Comparison of ENCODE assay signal across 16 cellular contexts in genomic region chr11:9672288-9672916, GRCh38. TPM values are rescaled to one million over a fixed set of nuclear protein-coding genes. Genes with fewer than 3 reads are reported as not detected.
DNase-seq lines count a peak whose midpoint lies in the region; ATAC-seq, FAIRE-seq and TF ChIP-seq lines count a peak whose summit lies in the region.
"Had no signal": no experiment of that assay in that cellular context is flagged by ENCODE, and none has a peak within 500 bp of the region (broad histone marks: within the 10 kb centered on the region; RNA-seq: fewer than 3 reads in every experiment).

No MANE protein-coding gene starts in this region.

- ATAC-seq in activated T-cell treated with anti-CD3 and anti-CD28 coated beads, Interleukin-2, amount 50 U/mL, for 72 hours (replicated peaks in 1 of 2) = peak; percentile 60 to 68
- ATAC-seq in activated T-cell treated with anti-CD3 and anti-CD28 coated beads, Interleukin-2, amount 50 U/mL, for 4 hours = no peak
- no peak for ATAC-seq in activated B cell treated with CpG ODN at 0.5 μM for 24 hours (ENCODE audit: low read depth)
- no peak for ATAC-seq in stimulated activated effector memory CD8-positive, alpha-beta T cell treated with anti-CD3 and anti-CD28 coated beads, Interleukin-12 subunit alpha, Interleukin-12 subunit beta, amount 100 ng/mL, for 72 hours
- no peak for ATAC-seq in natural killer cell treated with Interleukin-12 subunit alpha and Interleukin-12 subunit beta and Interleukin-15 and Interleukin-18, amount 100 ng/mL, for 72 hours
- ATAC-seq: A549 had no signal

- H3K18ac ChIP-seq in mesenchymal stem cell (ENCODE audit: low read depth in 1 of 2, low read length in 2 of 2) = no peak overlapping the region

- no peaks in the 10 kb centered on the region for H3K27me3 ChIP-seq in mesenchymal stem cell (ENCODE audit: control insufficient read depth in 1 of 2, insufficient read depth in 1 of 2, low read length in 2 of 2)

- no peaks in the 10 kb centered on the region for H3K36me3 Mint-ChIP-seq in activated T-cell treated with anti-CD3 and anti-CD28 coated beads, Interleukin-2, amount 50 U/mL, for 72 hours (ENCODE audit: insufficient read depth in 2 of 2)
- H3K36me3 Mint-ChIP-seq in activated T-cell treated with anti-CD3 and anti-CD28 coated beads, Interleukin-2, amount 50 U/mL, for 4 hours (ENCODE audit: insufficient read depth) = no peaks in the 10 kb centered on the region
- peaks cover 45% of the 10 kb centered on the region for H3K36me3 Mint-ChIP-seq in activated B cell treated with CpG ODN at 0.5 μM for 24 hours (ENCODE audit: low read depth)
- H3K36me3 Mint-ChIP-seq in stimulated activated effector memory CD8-positive, alpha-beta T cell treated with anti-CD3 and anti-CD28 coated beads, Interleukin-12 subunit alpha, Interleukin-12 subunit beta, amount 100 ng/mL, for 72 hours = no peaks in the 10 kb centered on the region
- no peaks in the 10 kb centered on the region for H3K36me3 Mint-ChIP-seq in natural killer cell treated with Interleukin-12 subunit alpha and Interleukin-12 subunit beta and Interleukin-15 and Interleukin-18, amount 100 ng/mL, for 72 hours

- H3K4me1 ChIP-seq in mesenchymal stem cell (ENCODE audit: control insufficient read depth, insufficient read depth, low read depth, low read length) (no peaks in the 10 kb centered on the region), kidney (ENCODE audit: control insufficient read depth in 1 of 2, insufficient read depth in 1 of 2, low read depth in 1 of 2, low read length in 2 of 2) (no peaks in the 10 kb centered on the region)
- H3K4me1 ChIP-seq: A549, Caco-2 had no signal

- no peak overlapping the region for H2BK15ac ChIP-seq in mesenchymal stem cell (ENCODE audit: low read depth, poor library complexity, severe bottlenecking)

- H2BK120ac ChIP-seq in mesenchymal stem cell (ENCODE audit: low read depth, low read length) = no peak overlapping the region

- no peak overlapping the region for H2AK5ac ChIP-seq in mesenchymal stem cell (ENCODE audit: low read length, severe bottlenecking)

- no peak overlapping the region for H4K91ac ChIP-seq in mesenchymal stem cell (ENCODE audit: low read length)

- no peak overlapping the region for H2AFZ ChIP-seq in mesenchymal stem cell (ENCODE audit: low read depth, low read length)
- H2AFZ ChIP-seq: GM23248 had no signal

- H2BK12ac ChIP-seq in mesenchymal stem cell (ENCODE audit: low read length in 2 of 2) = no peak overlapping the region

- TF ChIP-seq CTCF in activated B cell treated with CpG ODN at 0.5 μM for 24 hours (IDR thresholded peaks at IDR 0.05) = no peak
- no peak for TF ChIP-seq CTCF in kidney (IDR thresholded peaks at IDR 0.05; ENCODE audit: borderline replicate concordance, extremely low read depth, insufficient read depth)

- 90% methylated on average over 1 of the region's 3 CpGs for WGBS in mesenchymal stem cell

- H3K27me3 Mint-ChIP-seq in activated T-cell treated with anti-CD3 and anti-CD28 coated beads, Interleukin-2, amount 50 U/mL, for 72 hours (ENCODE audit: low read depth) = no peaks in the 10 kb centered on the region
- H3K27me3 Mint-ChIP-seq in activated T-cell treated with anti-CD3 and anti-CD28 coated beads, Interleukin-2, amount 50 U/mL, for 4 hours (ENCODE audit: low read depth) = no peaks in the 10 kb centered on the region
- H3K27me3 Mint-ChIP-seq in activated B cell treated with CpG ODN at 0.5 μM for 24 hours = no peaks in the 10 kb centered on the region
- H3K27me3 Mint-ChIP-seq in natural killer cell treated with Interleukin-12 subunit alpha and Interleukin-12 subunit beta and Interleukin-15 and Interleukin-18, amount 100 ng/mL, for 72 hours = no peaks in the 10 kb centered on the region

- H3K4me1 Mint-ChIP-seq in activated T-cell treated with anti-CD3 and anti-CD28 coated beads, Interleukin-2, amount 50 U/mL, for 72 hours (ENCODE audit: low read depth) = no peaks in the 10 kb centered on the region
- H3K4me1 Mint-ChIP-seq in activated T-cell treated with anti-CD3 and anti-CD28 coated beads, Interleukin-2, amount 50 U/mL, for 4 hours (ENCODE audit: low read depth) = peaks cover 2% of the 10 kb centered on the region
- H3K4me1 Mint-ChIP-seq in activated B cell treated with CpG ODN at 0.5 μM for 24 hours = peaks cover 71% of the 10 kb centered on the region
- H3K4me1 Mint-ChIP-seq in stimulated activated effector memory CD8-positive, alpha-beta T cell treated with anti-CD3 and anti-CD28 coated beads, Interleukin-12 subunit alpha, Interleukin-12 subunit beta, amount 100 ng/mL, for 72 hours = no peaks in the 10 kb centered on the region
- H3K4me1 Mint-ChIP-seq in natural killer cell treated with Interleukin-12 subunit alpha and Interleukin-12 subunit beta and Interleukin-15 and Interleukin-18, amount 100 ng/mL, for 72 hours (ENCODE audit: low read depth in 2 of 2) = peaks cover 6 to 9% of the 10 kb centered on the region in 2 donors

- no peak for DNase-seq in activated T-cell treated with anti-CD3 and anti-CD28 coated beads, Interleukin-2, amount 50 U/mL, for 72 hours
- DNase-seq in activated T-cell treated with anti-CD3 and anti-CD28 coated beads, Interleukin-2, amount 50 U/mL, for 4 hours = no peak
- DNase-seq in ELR (ENCODE audit: low read depth) = peak; percentile 44
- DNase-seq in activated B cell treated with CpG ODN at 0.5 μM for 24 hours = no peak
- DNase-seq in mesenchymal stem cell = peak; percentile 32
- no peak for DNase-seq in kidney
- DNase-seq in stimulated activated effector memory CD8-positive, alpha-beta T cell treated with anti-CD3 and anti-CD28 coated beads, Interleukin-12 subunit alpha, Interleukin-12 subunit beta, amount 100 ng/mL, for 72 hours (ENCODE audit: low spot score in 2 of 2) = no peak
- no peak for DNase-seq in natural killer cell treated with Interleukin-12 subunit alpha and Interleukin-12 subunit beta and Interleukin-15 and Interleukin-18, amount 100 ng/mL, for 72 hours (ENCODE audit: low spot score)
- DNase-seq: Caco-2, GM23248, NCI-H187 treated with DMSO at 0.1 percent for 48 hours, NCI-H2171 treated with DMSO at 0.1 percent for 48 hours, NCI-H82, SIG-M5 had no signal

- no peak overlapping the region for H4K8ac ChIP-seq in mesenchymal stem cell (ENCODE audit: low read length)

- no peak overlapping the region for H3K9ac ChIP-seq in mesenchymal stem cell (ENCODE audit: low read length)
- no peak overlapping the region for H3K9ac ChIP-seq in kidney (ENCODE audit: low read length in 2 of 2)
- H3K9ac ChIP-seq: GM23248 had no signal

- no peak overlapping the region for H3K4ac ChIP-seq in mesenchymal stem cell (ENCODE audit: low read depth in 1 of 2, low read length in 2 of 2)

- H3K27ac Mint-ChIP-seq in activated T-cell treated with anti-CD3 and anti-CD28 coated beads, Interleukin-2, amount 50 U/mL, for 72 hours = no peak overlapping the region
- H3K27ac Mint-ChIP-seq in activated B cell treated with CpG ODN at 0.5 μM for 24 hours = peak overlapping the region; percentile 94
- no peak overlapping the region for H3K27ac Mint-ChIP-seq in stimulated activated effector memory CD8-positive, alpha-beta T cell treated with anti-CD3 and anti-CD28 coated beads, Interleukin-12 subunit alpha, Interleukin-12 subunit beta, amount 100 ng/mL, for 72 hours
- H3K27ac Mint-ChIP-seq in natural killer cell treated with Interleukin-12 subunit alpha and Interleukin-12 subunit beta and Interleukin-15 and Interleukin-18, amount 100 ng/mL, for 72 hours = no peak overlapping the region

- peaks cover 4% of the 10 kb centered on the region for H3K79me1 ChIP-seq in mesenchymal stem cell (replicated peaks; ENCODE audit: low read length, poor library complexity, severe bottlenecking)

- H3K4me3 ChIP-seq in mesenchymal stem cell (ENCODE audit: insufficient read depth in 1 of 2, low read depth in 1 of 2, low read length in 2 of 2) = no peak overlapping the region
- H3K4me3 ChIP-seq in kidney (ENCODE audit: low read length in 2 of 2) = no peak overlapping the region
- H3K4me3 ChIP-seq: A549, GM23248 had no signal

- H3K4me3 Mint-ChIP-seq in activated T-cell treated with anti-CD3 and anti-CD28 coated beads, Interleukin-2, amount 50 U/mL, for 72 hours = no peak overlapping the region
- H3K4me3 Mint-ChIP-seq in activated T-cell treated with anti-CD3 and anti-CD28 coated beads, Interleukin-2, amount 50 U/mL, for 4 hours = no peak overlapping the region
- H3K4me3 Mint-ChIP-seq in activated B cell treated with CpG ODN at 0.5 μM for 24 hours = no peak overlapping the region
- no peak overlapping the region for H3K4me3 Mint-ChIP-seq in stimulated activated effector memory CD8-positive, alpha-beta T cell treated with anti-CD3 and anti-CD28 coated beads, Interleukin-12 subunit alpha, Interleukin-12 subunit beta, amount 100 ng/mL, for 72 hours
- no peak overlapping the region for H3K4me3 Mint-ChIP-seq in natural killer cell treated with Interleukin-12 subunit alpha and Interleukin-12 subunit beta and Interleukin-15 and Interleukin-18, amount 100 ng/mL, for 72 hours

- CTCF ChIA-PET in activated B cell treated with CpG ODN at 0.5 μM for 24 hours (lab: Charles Lee) = interaction anchor here (1.3 to 2.2 kb wide), 3 partner anchors 59 to 76 kb away, joined by 3 to 9 read pairs (median 7); no protein-coding TSS in a partner anchor

- POLR2A ChIA-PET in activated B cell treated with CpG ODN at 0.5 μM for 24 hours (lab: Charles Lee) = interaction anchor here (0.6 to 4.9 kb wide), 11 partner anchors 8 to 82 kb away, joined by 3 to 47 read pairs (median 7); partner anchors contain the start of gene SWAP70

- no peaks in the 10 kb centered on the region for H3K9me3 ChIP-seq in mesenchymal stem cell (ENCODE audit: control insufficient read depth, low read length)
- no peaks in the 10 kb centered on the region for H3K9me3 ChIP-seq in kidney (ENCODE audit: control insufficient read depth in 1 of 2, low read length in 2 of 2)
- H3K9me3 ChIP-seq: A549, Caco-2 had no signal

- no peak overlapping the region for H3K14ac ChIP-seq in mesenchymal stem cell (ENCODE audit: low read length in 2 of 2)

- H3K27ac ChIP-seq in mesenchymal stem cell (ENCODE audit: low read length, poor library complexity, severe bottlenecking) (no peak overlapping the region), kidney (ENCODE audit: low read depth in 2 of 2, low read length in 2 of 2) (no peak overlapping the region)
- H3K27ac ChIP-seq: A549, GM23248 had no signal

- no peak for FAIRE-seq in kidney (lab: Jason Lieb, UNC)
- FAIRE-seq: A549, HTR-8/SVneo had no signal

- H3K4me2 ChIP-seq in mesenchymal stem cell (ENCODE audit: low read length, poor library complexity, severe bottlenecking) = no peak overlapping the region
- H3K4me2 ChIP-seq: A549 had no signal

- no peak overlapping the region for H2BK5ac ChIP-seq in mesenchymal stem cell (ENCODE audit: low read depth, low read length, poor library complexity, severe bottlenecking)

- H3K36me3 ChIP-seq in mesenchymal stem cell (ENCODE audit: control insufficient read depth in 1 of 2, insufficient read depth in 2 of 2, low read depth in 1 of 2, low read length in 2 of 2) (peaks cover 2 to 8% of the 10 kb centered on the region in 2 experiments), kidney (ENCODE audit: control insufficient read depth in 1 of 2, insufficient read depth in 2 of 2, low read length in 2 of 2) (no peaks in the 10 kb centered on the region)

- H3K23ac ChIP-seq in mesenchymal stem cell (ENCODE audit: low read length in 2 of 2) = no peak overlapping the region

- no peaks in the 10 kb centered on the region for H3K9me3 Mint-ChIP-seq in activated T-cell treated with anti-CD3 and anti-CD28 coated beads, Interleukin-2, amount 50 U/mL, for 72 hours
- H3K9me3 Mint-ChIP-seq in activated T-cell treated with anti-CD3 and anti-CD28 coated beads, Interleukin-2, amount 50 U/mL, for 4 hours = no peaks in the 10 kb centered on the region
- no peaks in the 10 kb centered on the region for H3K9me3 Mint-ChIP-seq in activated B cell treated with CpG ODN at 0.5 μM for 24 hours
- H3K9me3 Mint-ChIP-seq in stimulated activated effector memory CD8-positive, alpha-beta T cell treated with anti-CD3 and anti-CD28 coated beads, Interleukin-12 subunit alpha, Interleukin-12 subunit beta, amount 100 ng/mL, for 72 hours = no peaks in the 10 kb centered on the region
- no peaks in the 10 kb centered on the region for H3K9me3 Mint-ChIP-seq in natural killer cell treated with Interleukin-12 subunit alpha and Interleukin-12 subunit beta and Interleukin-15 and Interleukin-18, amount 100 ng/mL, for 72 hours

- intact Hi-C loops in activated B cell treated with CpG ODN at 0.5 μM for 24 hours (cut with micrococcal nuclease) = no loop called here
- intact Hi-C loops in kidney (cut with DNase I) = no loop called here

RNA-seq across cellular contexts. Expression of gene SWAP70, which starts 8.5 kb away (rescaled TPM):
- 10 to 100 TPM in 1 of 2 donors, 1 to 10 TPM in 1; 7.7 to 12.4 TPM for total RNA-seq in activated T-cell treated with anti-CD3 and anti-CD28 coated beads, Interleukin-2, amount 50 U/mL, for 72 hours
- 10 to 100 TPM in 1 of 3 donors, 1 to 10 TPM in 2; 4.6 to 10.0 (median 6.8) TPM for total RNA-seq in activated T-cell treated with anti-CD3 and anti-CD28 coated beads, Interleukin-2, amount 50 U/mL, for 4 hours
- total RNA-seq in activated B cell treated with CpG ODN at 0.5 μM for 24 hours (277 and 288 TPM in 2 replicates), kidney (61.0 TPM)
- 22.1 TPM for polyA plus RNA-seq in mesenchymal stem cell (2013, experiment 1 of 2)
- polyA plus RNA-seq in mesenchymal stem cell (2013, experiment 2 of 2) = 22.7 TPM
- polyA plus RNA-seq in kidney (ENCODE audit: insufficient read depth, low read depth, low replicate concordance) = 11.1 TPM
- total RNA-seq in natural killer cell treated with Interleukin-12 subunit alpha and Interleukin-12 subunit beta and Interleukin-15 and Interleukin-18, amount 100 ng/mL, for 72 hours = 1 to 10 TPM; 7.9 to 9.8 TPM

Comparison
In these comparisons a context has a peak if more than half of its experiments do, and no peak if none do; other contexts are left out.
1. ATAC-seq: peak in activated T-cell treated with anti-CD3 and anti-CD28 coated beads, Interleukin-2, amount 50 U/mL, for 72 hours (2 of 2); none in activated T-cell treated with anti-CD3 and anti-CD28 coated beads, Interleukin-2, amount 50 U/mL, for 4 hours (0 of 2), activated B cell treated with CpG ODN at 0.5 μM for 24 hours (single experiment), stimulated activated effector memory CD8-positive, alpha-beta T cell treated with anti-CD3 and anti-CD28 coated beads, Interleukin-12 subunit alpha, Interleukin-12 subunit beta, amount 100 ng/mL, for 72 hours (single experiment) and natural killer cell treated with Interleukin-12 subunit alpha and Interleukin-12 subunit beta and Interleukin-15 and Interleukin-18, amount 100 ng/mL, for 72 hours (0 of 2).
2. DNase-seq: peak in ELR (single experiment) and mesenchymal stem cell (single experiment); none in activated T-cell treated with anti-CD3 and anti-CD28 coated beads, Interleukin-2, amount 50 U/mL, for 72 hours (0 of 2), activated T-cell treated with anti-CD3 and anti-CD28 coated beads, Interleukin-2, amount 50 U/mL, for 4 hours (single experiment), activated B cell treated with CpG ODN at 0.5 μM for 24 hours (single experiment), kidney (single experiment), stimulated activated effector memory CD8-positive, alpha-beta T cell treated with anti-CD3 and anti-CD28 coated beads, Interleukin-12 subunit alpha, Interleukin-12 subunit beta, amount 100 ng/mL, for 72 hours (0 of 2) and natural killer cell treated with Interleukin-12 subunit alpha and Interleukin-12 subunit beta and Interleukin-15 and Interleukin-18, amount 100 ng/mL, for 72 hours (single experiment).